In genomic region chr19:14101003-14101545, GRCh38 we compare ENCODE assay signal across 36 cellular contexts. TPM values are rescaled to one million over a fixed set of nuclear protein-coding genes. Genes with fewer than 3 reads are reported as not detected.
"Had no signal": no experiment of that assay in that cellular context is flagged by ENCODE, and none has a peak within 500 bp of the region (broad histone marks: within the 10 kb centered on the region; RNA-seq: fewer than 3 reads in every experiment).

No MANE protein-coding gene starts in this region.

- H3K4me3 ChIP-seq: coronary artery, esophagus muscularis mucosa, gastrocnemius medialis, heart left ventricle had no signal

- H3K9me3 ChIP-seq: esophagus muscularis mucosa, gastrocnemius medialis, heart left ventricle had no signal

- H3K27me3 ChIP-seq: brain microvascular endothelial cell, esophagus muscularis mucosa, foreskin keratinocyte, gastrocnemius medialis, heart left ventricle had no signal

- ATAC-seq: activated CD4-positive, CD25-positive, alpha-beta regulatory T cell treated with anti-CD3 and anti-CD28 coated beads, Interleukin-2, amount 50 U/mL, for 24 hours; activated CD8-positive, alpha-beta T cell treated with anti-CD3 and anti-CD28 coated beads for 36 hours; activated T-cell treated with anti-CD3 and anti-CD28 coated beads, Interleukin-2, amount 50 U/mL, for 4 hours; activated T-helper 17 cell treated with anti-CD3 and anti-CD28 coated beads, Interleukin-2, amount 50 U/mL, for 72 hours; effector memory CD8-positive, alpha-beta T cell; foreskin keratinocyte; gastrocnemius medialis; heart left ventricle; T-helper 17 cell had no signal

- H3K9me3 Mint-ChIP-seq: activated B cell treated with CpG ODN at 0.5 μM for 24 hours; activated CD8-positive, alpha-beta T cell treated with anti-CD3 and anti-CD28 coated beads for 36 hours; activated T-cell treated with anti-CD3 and anti-CD28 coated beads, Interleukin-2, amount 50 U/mL, for 4 hours; activated T-helper 17 cell treated with anti-CD3 and anti-CD28 coated beads, Interleukin-2, amount 50 U/mL, for 72 hours; central memory CD8-positive, alpha-beta T cell; effector memory CD8-positive, alpha-beta T cell; T-helper 2 cell treated with Interferon-gamma antibody and Interleukin-4, amounts not matched to agents 5 μg/mL and 100 μg/mL, for 36 hours had no signal

- H3K4me1 ChIP-seq: foreskin keratinocyte had no signal

- H3K36me3 Mint-ChIP-seq: activated naive CD8-positive, alpha-beta T cell had no signal

- H3K27ac ChIP-seq: brain microvascular endothelial cell, coronary artery, esophagus muscularis mucosa, foreskin keratinocyte, WERI-Rb-1 had no signal

- H3K27ac Mint-ChIP-seq: activated B cell treated with CpG ODN at 0.5 μM for 24 hours; activated CD8-positive, alpha-beta T cell treated with anti-CD3 and anti-CD28 coated beads for 36 hours; activated naive CD8-positive, alpha-beta T cell; activated T-helper 17 cell treated with anti-CD3 and anti-CD28 coated beads, Interleukin-2, amount 50 U/mL, for 72 hours; effector memory CD8-positive, alpha-beta T cell; T-helper 2 cell treated with Interferon-gamma antibody and Interleukin-4, amounts not matched to agents 5 μg/mL and 100 μg/mL, for 36 hours had no signal

- DNase-seq: activated B cell treated with CpG ODN at 0.5 μM for 24 hours; activated CD4-positive, alpha-beta T cell treated with anti-CD3 and anti-CD28 coated beads for 48 hours; activated CD4-positive, alpha-beta T cell treated with anti-CD3 and anti-CD28 coated beads, Interleukin-2, amount 50 U/mL, for 1 hour; activated CD4-positive, alpha-beta T cell treated with anti-CD3 and anti-CD28 coated beads, Interleukin-2, amount 50 U/mL, for 48 hours; activated CD8-positive, alpha-beta memory T cell treated with anti-CD3 and anti-CD28 coated beads for 24 hours; activated CD8-positive, alpha-beta T cell treated with anti-CD3 and anti-CD28 coated beads for 36 hours; activated effector memory CD4-positive, alpha-beta T cell treated with Interleukin-2 at 50 U/mL for 16 hours; activated gamma-delta T cell treated with Interleukin-2 at 50 U/mL for 16 hours; activated T-cell treated with anti-CD3 and anti-CD28 coated beads, Interleukin-2, amount 50 U/mL, for 4 hours; amniotic stem cell; anterior cingulate cortex; brain microvascular endothelial cell; dermis blood vessel endothelial cell; effector CD4-positive, alpha-beta T cell; effector memory CD8-positive, alpha-beta T cell; erythroblast; foreskin keratinocyte; gastrocnemius medialis; glutamatergic neuron; T-helper 1 cell; T-helper 17 cell; T1000; WERI-Rb-1 had no signal

RNA-seq across cellular contexts. Expression of gene C19orf67, which starts 15.5 kb away (rescaled TPM):
- total RNA-seq: activated B cell treated with CpG ODN at 0.5 μM for 24 hours; activated CD8-positive, alpha-beta T cell treated with anti-CD3 and anti-CD28 coated beads for 36 hours; astrocyte; bronchial epithelial cell; cardiac septum; cerebellum; dermis blood vessel endothelial cell; esophagus muscularis mucosa; foreskin keratinocyte; gastrocnemius medialis; heart left ventricle had no signal
- polyA plus RNA-seq: adipose tissue, foreskin keratinocyte, heart left ventricle had no signal
